Comparison of ENCODE assay signal across 8 cellular contexts in genomic region chr11:124622531-124623451, GRCh38. TPM values are rescaled to one million over a fixed set of nuclear protein-coding genes. Genes with fewer than 3 reads are reported as not detected.
DNase-seq lines count a peak whose midpoint lies in the region; ATAC-seq and TF ChIP-seq lines count a peak whose summit lies in the region.

Gene TBRG1, plus strand, starts transcription at chr11:124622864. Its CDS starts 220 bp downstream, at chr11:124623084.

- no peaks in the 10 kb centered on the region for H4K20me1 ChIP-seq in SU-DHL-6 (ENCODE audit: low read depth, low read length)

- intact Hi-C loops in head of caudate nucleus (cut with DNase I): no loop called here
- intact Hi-C loops in ovary (cut with DNase I): no loop called here

- H3F3A ChIP-seq in SU-DHL-6 (ENCODE audit: insufficient read depth): no peaks in the 10 kb centered on the region

- POLR2A ChIA-PET in activated naive CD8-positive, alpha-beta T cell treated with anti-CD3 and anti-CD28 coated beads, Interleukin-2, amount 10 ng/mL, durations not matched to agents 7 days and 5 days (lab: Charles Lee): interaction anchor here (0.6 to 1.6 kb wide), 6 partner anchors 9 to 177 kb away, joined by 3 to 6 read pairs (median 3); partner anchors contain the start of gene MSANTD2

- H3K4me3 ChIP-seq in SU-DHL-6 (ENCODE audit: insufficient read depth, low read length, poor library complexity, severe bottlenecking) (peak within 1 kb of the TSS; percentile 83), ovary (peak within 1 kb of the TSS; percentile 94), thymus (ENCODE audit: low read length) (peak within 1 kb of the TSS; percentile 98)

- DNase-seq in NCI-H128 (lab: John Stamatoyannopoulos, UW; ENCODE audit: unreplicated experiment) (peak; percentile 52), head of caudate nucleus (peak; percentile 87 to 97 (median 94)), ovary (peak; percentile 87 to 90 (median 87))
- DNase-seq in activated naive CD8-positive, alpha-beta T cell treated with anti-CD3 and anti-CD28 coated beads, Interleukin-2, amount 10 ng/mL, durations not matched to agents 7 days and 5 days: peak; percentile 79

- H3K36me3 Mint-ChIP-seq in activated naive CD8-positive, alpha-beta T cell treated with anti-CD3 and anti-CD28 coated beads, Interleukin-2, amount 10 ng/mL, durations not matched to agents 7 days and 5 days: peaks cover 12% of the 10 kb centered on the region

- H3K36me3 ChIP-seq in SU-DHL-6 (ENCODE audit: low read length) (peaks cover 22% of the 10 kb centered on the region), ovary (no peaks in the 10 kb centered on the region), thymus (ENCODE audit: control insufficient read depth, insufficient read depth) (peaks cover 17% of the 10 kb centered on the region)

- H3K9me3 ChIP-seq in SU-DHL-6 (ENCODE audit: insufficient read depth, low read length) (no peaks in the 10 kb centered on the region), ovary (no peaks in the 10 kb centered on the region), thymus (ENCODE audit: control insufficient read depth) (no peaks in the 10 kb centered on the region)

- no peaks in the 10 kb centered on the region for H3K27me3 ChIP-seq in SU-DHL-6 (ENCODE audit: low read length)
- H3K27me3 ChIP-seq in ovary: no peaks in the 10 kb centered on the region
- H3K27me3 ChIP-seq in thymus (ENCODE audit: control insufficient read depth, insufficient read depth): no peaks in the 10 kb centered on the region

- peak within 1 kb of the TSS; percentile 95 for H3K27ac Mint-ChIP-seq in activated naive CD8-positive, alpha-beta T cell treated with anti-CD3 and anti-CD28 coated beads, Interleukin-2, amount 10 ng/mL, durations not matched to agents 7 days and 5 days

- H3K4me1 ChIP-seq in ovary (ENCODE audit: insufficient read depth) (no peaks in the 10 kb centered on the region), thymus (ENCODE audit: control insufficient read depth, insufficient read depth, low read length) (peaks cover 4% of the 10 kb centered on the region)

- H3K4me2 ChIP-seq in SU-DHL-6 (ENCODE audit: low read depth, low read length, poor library complexity, severe bottlenecking): peak within 1 kb of the TSS; percentile 84

- H3K4me3 Mint-ChIP-seq in activated naive CD8-positive, alpha-beta T cell treated with anti-CD3 and anti-CD28 coated beads, Interleukin-2, amount 10 ng/mL, durations not matched to agents 7 days and 5 days: peak within 1 kb of the TSS; percentile 97

- WGBS in ovary, 3 donors: 0% methylated on average over 44 to 57 of the region's 57 CpGs
- under 1% methylated on average over 57 of the region's 57 CpGs for WGBS in thymus

- no peaks in the 10 kb centered on the region for H3K9me2 ChIP-seq in SU-DHL-6 (replicated peaks; ENCODE audit: insufficient read depth, low read length)

- H2AFZ ChIP-seq in SU-DHL-6 (ENCODE audit: low read depth, low read length, severe bottlenecking): peak within 1 kb of the TSS; percentile 95

- no peaks in the 10 kb centered on the region for H3K9me3 Mint-ChIP-seq in activated naive CD8-positive, alpha-beta T cell treated with anti-CD3 and anti-CD28 coated beads, Interleukin-2, amount 10 ng/mL, durations not matched to agents 7 days and 5 days

- peaks cover 30% of the 10 kb centered on the region for H3K79me2 ChIP-seq in SU-DHL-6 (ENCODE audit: insufficient read depth, low read length)

- TF ChIP-seq POLR2A in GM10847 (IDR thresholded peaks at IDR 0.05; ENCODE audit: extremely low read depth, insufficient read length): peak; percentile 95
- peak; percentile 85 for TF ChIP-seq POLR2A in ovary (IDR thresholded peaks at IDR 0.05)

- TF ChIP-seq CTCF in SU-DHL-6 (IDR thresholded peaks at IDR 0.05; ENCODE audit: insufficient read depth, low read length, poor library complexity, severe bottlenecking) (no peak), ovary (IDR thresholded peaks at IDR 0.05) (no peak)

- peak; percentile 98 for ATAC-seq in HG02642 (IDR thresholded peaks at IDR 0.05; ENCODE audit: poor library complexity, unreplicated experiment)
- ATAC-seq in activated naive CD8-positive, alpha-beta T cell treated with anti-CD3 and anti-CD28 coated beads, Interleukin-2, amount 10 ng/mL, durations not matched to agents 7 days and 5 days (ENCODE audit: low read depth): peak; percentile 98

- H3K4me1 Mint-ChIP-seq in activated naive CD8-positive, alpha-beta T cell treated with anti-CD3 and anti-CD28 coated beads, Interleukin-2, amount 10 ng/mL, durations not matched to agents 7 days and 5 days: peaks cover 13% of the 10 kb centered on the region

- TF ChIP-seq EP300 in ovary (IDR thresholded peaks at IDR 0.05): no peak

- peak within 1 kb of the TSS; percentile 92 for H3K9ac ChIP-seq in SU-DHL-6 (ENCODE audit: low read length)

- H3K27me3 Mint-ChIP-seq in activated naive CD8-positive, alpha-beta T cell treated with anti-CD3 and anti-CD28 coated beads, Interleukin-2, amount 10 ng/mL, durations not matched to agents 7 days and 5 days: peaks cover 2% of the 10 kb centered on the region

- H3K27ac ChIP-seq in SU-DHL-6 (ENCODE audit: low read depth, low read length) (peak within 1 kb of the TSS; percentile 33; the same call in 1 of the 2 replicates), ovary (peak within 1 kb of the TSS; percentile 65 to 87), thymus (ENCODE audit: low read depth) (peak within 1 kb of the TSS; percentile 89)

RNA-seq across cellular contexts. Expression of gene TBRG1, which starts in this region (rescaled TPM):
- 10 to 100 TPM; 53.1 to 55.3 TPM for total RNA-seq in activated naive CD8-positive, alpha-beta T cell treated with anti-CD3 and anti-CD28 coated beads, Interleukin-2, amount 10 ng/mL, durations not matched to agents 7 days and 5 days
- 10 to 100 TPM; 15.0 to 41.4 (median 24.2) TPM for total RNA-seq in ovary
- polyA plus RNA-seq in ovary (10 to 100 TPM; 20.4 to 27.4 TPM), thymus (49.1 TPM)

Comparison
In these comparisons a context has a peak if more than half of its experiments do, and no peak if none do; other contexts are left out.
1. Peak in every context shown above with its lines: DNase-seq, ATAC-seq, H3K4me3 ChIP-seq and H3K27ac ChIP-seq.
2. H3K27ac ChIP-seq: peak in every context shown above with its lines; median percentile 89 in thymus; 76 in ovary; 33 in SU-DHL-6.